In the genomic region with DNA sequence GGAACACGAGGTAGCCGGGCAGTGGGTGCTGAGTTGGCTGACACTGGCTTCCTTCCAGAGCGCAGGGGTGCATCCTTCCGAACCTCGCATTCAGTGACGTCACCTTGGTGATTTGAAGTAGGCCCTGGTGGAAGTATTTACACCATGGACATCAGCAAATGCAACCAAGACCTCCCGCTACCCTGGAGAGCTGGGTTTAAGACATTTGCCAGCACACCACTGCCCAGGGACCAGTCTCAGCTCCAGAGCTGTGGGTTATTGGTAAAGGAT, we compare ENCODE assay signal across 12 cellular contexts.
"Had no signal": no experiment of that assay in that cellular context is flagged by ENCODE, and none has a peak within 500 bp of the region (broad histone marks: within the 10 kb centered on the region; RNA-seq: fewer than 3 reads in every experiment).

No MANE protein-coding gene starts in this region.

- H3K27ac Mint-ChIP-seq: activated CD4-positive, alpha-beta T cell treated with anti-CD3 and anti-CD28 coated beads, Interleukin-2, amount 10 ng/mL, durations not matched to agents 7 days and 5 days; activated naive CD8-positive, alpha-beta T cell; memory B cell; natural killer cell treated with Interleukin-12 subunit alpha and Interleukin-12 subunit beta and Interleukin-15 and Interleukin-18, amount 100 ng/mL, for 72 hours; stimulated activated effector memory CD8-positive, alpha-beta T cell treated with anti-CD3 and anti-CD28 coated beads, Interleukin-12 subunit alpha, Interleukin-12 subunit beta, amount 100 ng/mL, for 72 hours; T-cell; WTC11 had no signal

- H3K4me2 ChIP-seq: hepatocyte had no signal

- DNase-seq: cerebellar nuclear complex had no signal

- H2AFZ ChIP-seq: hepatocyte had no signal

- H3K4me1 Mint-ChIP-seq: activated CD4-positive, alpha-beta T cell treated with anti-CD3 and anti-CD28 coated beads, Interleukin-2, amount 10 ng/mL, durations not matched to agents 7 days and 5 days; T-cell had no signal

- H3K4me3 ChIP-seq: gastroesophageal sphincter, hepatocyte, tibial artery had no signal

- H3K27ac ChIP-seq: gastroesophageal sphincter, hepatocyte, tibial artery had no signal

- H3K9me3 Mint-ChIP-seq: activated CD4-positive, alpha-beta T cell treated with anti-CD3 and anti-CD28 coated beads, Interleukin-2, amount 10 ng/mL, durations not matched to agents 7 days and 5 days; memory B cell; natural killer cell treated with Interleukin-12 subunit alpha and Interleukin-12 subunit beta and Interleukin-15 and Interleukin-18, amount 100 ng/mL, for 72 hours; stimulated activated effector memory CD8-positive, alpha-beta T cell treated with anti-CD3 and anti-CD28 coated beads, Interleukin-12 subunit alpha, Interleukin-12 subunit beta, amount 100 ng/mL, for 72 hours; stimulated activated naive CD8-positive, alpha-beta T cell treated with anti-CD3 and anti-CD28 coated beads, Interleukin-15, amount 100 ng/mL, for 72 hours; T-cell; WTC11 had no signal

- H3K9me3 ChIP-seq: gastroesophageal sphincter, tibial artery had no signal

- H3K36me3 Mint-ChIP-seq: activated naive CD8-positive, alpha-beta T cell; memory B cell; natural killer cell treated with Interleukin-12 subunit alpha and Interleukin-12 subunit beta and Interleukin-15 and Interleukin-18, amount 100 ng/mL, for 72 hours; stimulated activated effector memory CD8-positive, alpha-beta T cell treated with anti-CD3 and anti-CD28 coated beads, Interleukin-12 subunit alpha, Interleukin-12 subunit beta, amount 100 ng/mL, for 72 hours; T-cell; WTC11 had no signal

- H3K4me3 Mint-ChIP-seq: activated CD4-positive, alpha-beta T cell treated with anti-CD3 and anti-CD28 coated beads, Interleukin-2, amount 10 ng/mL, durations not matched to agents 7 days and 5 days; activated naive CD8-positive, alpha-beta T cell; memory B cell; natural killer cell treated with Interleukin-12 subunit alpha and Interleukin-12 subunit beta and Interleukin-15 and Interleukin-18, amount 100 ng/mL, for 72 hours; stimulated activated effector memory CD8-positive, alpha-beta T cell treated with anti-CD3 and anti-CD28 coated beads, Interleukin-12 subunit alpha, Interleukin-12 subunit beta, amount 100 ng/mL, for 72 hours; stimulated activated naive CD8-positive, alpha-beta T cell treated with anti-CD3 and anti-CD28 coated beads, Interleukin-15, amount 100 ng/mL, for 72 hours; T-cell; WTC11 had no signal

- H3K36me3 ChIP-seq: gastroesophageal sphincter, tibial artery had no signal
